In genomic region chr18:39341106-39341505, GRCh38 we compare ENCODE assay signal across 16 cellular contexts.
"Had no signal": no experiment of that assay in that cellular context is flagged by ENCODE, and none has a peak within 500 bp of the region (broad histone marks: within the 10 kb centered on the region; RNA-seq: fewer than 3 reads in every experiment).

No MANE protein-coding gene starts in this region.

- H3K27ac Mint-ChIP-seq: activated B cell treated with CpG ODN at 0.5 μM for 24 hours; activated CD4-positive, alpha-beta T cell treated with anti-CD3 and anti-CD28 coated beads, Interleukin-2, amount 10 ng/mL, durations not matched to agents 24 days and 14 days; activated naive CD4-positive, alpha-beta T cell treated with anti-CD3 and anti-CD28 coated beads for 36 hours; activated T-helper 17 cell treated with anti-CD3 and anti-CD28 coated beads, Interleukin-2, amount 50 U/mL, for 72 hours; neural progenitor cell; stimulated activated naive CD8-positive, alpha-beta T cell treated with anti-CD3 and anti-CD28 coated beads, Interleukin-15, Interleukin-2, amounts not matched to agents 100 ng/mL and 50 ng/mL, for 24 hours had no signal

- H3K4me3 Mint-ChIP-seq: activated B cell treated with CpG ODN at 0.5 μM for 24 hours; activated CD4-positive, alpha-beta T cell treated with anti-CD3 and anti-CD28 coated beads, Interleukin-2, amount 10 ng/mL, durations not matched to agents 24 days and 14 days; activated naive CD4-positive, alpha-beta T cell treated with anti-CD3 and anti-CD28 coated beads for 36 hours; activated T-helper 17 cell treated with anti-CD3 and anti-CD28 coated beads, Interleukin-2, amount 50 U/mL, for 72 hours; neural progenitor cell; stimulated activated naive CD8-positive, alpha-beta T cell treated with anti-CD3 and anti-CD28 coated beads, Interleukin-15, Interleukin-2, amounts not matched to agents 100 ng/mL and 50 ng/mL, for 24 hours had no signal

- H3K4me1 ChIP-seq: heart left ventricle, neural progenitor cell, pancreas had no signal

- H3K9me3 Mint-ChIP-seq: activated CD4-positive, alpha-beta T cell treated with anti-CD3 and anti-CD28 coated beads, Interleukin-2, amount 10 ng/mL, durations not matched to agents 24 days and 14 days had no signal

- H3K36me3 ChIP-seq: heart left ventricle, neural progenitor cell, pancreas had no signal

- H3K4me3 ChIP-seq: heart left ventricle, lung, neural progenitor cell, pancreas had no signal

- H3K4me1 Mint-ChIP-seq: activated B cell treated with CpG ODN at 0.5 μM for 24 hours; activated CD4-positive, alpha-beta T cell treated with anti-CD3 and anti-CD28 coated beads, Interleukin-2, amount 10 ng/mL, durations not matched to agents 24 days and 14 days; activated T-helper 17 cell treated with anti-CD3 and anti-CD28 coated beads, Interleukin-2, amount 50 U/mL, for 72 hours had no signal

- H3K27ac ChIP-seq: heart left ventricle, neural progenitor cell, pancreas had no signal

- DNase-seq: activated B cell treated with CpG ODN at 0.5 μM for 24 hours; activated CD4-positive, alpha-beta T cell treated with anti-CD3 and anti-CD28 coated beads, Interleukin-2, amount 10 ng/mL, durations not matched to agents 24 days and 14 days; activated CD8-positive, alpha-beta memory T cell treated with anti-CD3 and anti-CD28 coated beads for 24 hours; activated naive CD4-positive, alpha-beta T cell treated with anti-CD3 and anti-CD28 coated beads for 36 hours; activated T-cell treated with anti-CD3 and anti-CD28 coated beads for 4 hours; foreskin melanocyte; heart left ventricle; left colon; midbrain; pancreas; stimulated activated CD4-positive, alpha-beta T cell treated with anti-CD3 and anti-CD28 coated beads, Interleukin-4, amount 100 ng/mL, for 1 hour; stimulated activated CD8-positive, alpha-beta memory T cell treated with anti-CD3 and anti-CD28 coated beads, Interleukin-4, amount 100 ng/mL, for 48 hours had no signal

- H3K4me2 ChIP-seq: neural progenitor cell had no signal

- H3K9me3 ChIP-seq: heart left ventricle, pancreas had no signal

- H3K9ac ChIP-seq: neural progenitor cell had no signal

- H2AFZ ChIP-seq: neural progenitor cell had no signal

- H3K27me3 ChIP-seq: heart left ventricle, neural progenitor cell, pancreas had no signal

- H3K27me3 Mint-ChIP-seq: activated B cell treated with CpG ODN at 0.5 μM for 24 hours; activated CD4-positive, alpha-beta T cell treated with anti-CD3 and anti-CD28 coated beads, Interleukin-2, amount 10 ng/mL, durations not matched to agents 24 days and 14 days; activated T-helper 17 cell treated with anti-CD3 and anti-CD28 coated beads, Interleukin-2, amount 50 U/mL, for 72 hours; stimulated activated naive CD8-positive, alpha-beta T cell treated with anti-CD3 and anti-CD28 coated beads, Interleukin-15, Interleukin-2, amounts not matched to agents 100 ng/mL and 50 ng/mL, for 24 hours had no signal

- ATAC-seq: activated T-helper 17 cell treated with anti-CD3 and anti-CD28 coated beads, Interleukin-2, amount 50 U/mL, for 72 hours; heart left ventricle; left colon; pancreas had no signal
